ENCODE assay signal across 8 cellular contexts in genomic region chr19:11639245-11639601, GRCh38. TPM values are rescaled to one million over a fixed set of nuclear protein-coding genes. Genes with fewer than 3 reads are reported as not detected.
DNase-seq lines count a peak whose midpoint lies in the region; ATAC-seq and TF ChIP-seq lines count a peak whose summit lies in the region.

No MANE protein-coding gene starts in this region.

- peaks cover 8% of the 10 kb centered on the region for H3K4me1 ChIP-seq in CD8-positive, alpha-beta T cell (ENCODE audit: insufficient read depth, low read length)
- H3K4me1 ChIP-seq in HUES6 (ENCODE audit: control insufficient read depth, insufficient read depth, low read length) = no peaks in the 10 kb centered on the region
- peaks cover 0 to 9% of the 10 kb centered on the region in 2 donors for H3K4me1 ChIP-seq in duodenal mucosa (ENCODE audit: control insufficient read depth in 1 of 2, insufficient read depth in 2 of 2, low read length in 2 of 2)

- H3K9ac ChIP-seq in HUES6 (ENCODE audit: low read length) = no peak overlapping the region
- no peak overlapping the region for H3K9ac ChIP-seq in duodenal mucosa (ENCODE audit: low read depth in 1 of 2, low read length in 2 of 2)

- TF ChIP-seq CTCF in CD8-positive, alpha-beta T cell (IDR thresholded peaks at IDR 0.05) = no peak
- TF ChIP-seq CTCF in neural crest cell (conservative IDR thresholded peaks at IDR 0.05) (no peak), lower leg skin (IDR thresholded peaks at IDR 0.05) (no peak)

- TF ChIP-seq POLR2A in lower leg skin (IDR thresholded peaks at IDR 0.05) = no peak

- no peak for DNase-seq in CD8-positive, alpha-beta T cell
- no peak for DNase-seq in neural crest cell (ENCODE audit: low read depth, low spot score)
- DNase-seq in DMS153 treated with DMSO at 0.1 percent for 48 hours (lab: John Stamatoyannopoulos, UW; ENCODE audit: unreplicated experiment) = no peak
- no peak for DNase-seq in lower leg skin (ENCODE audit: low spot score in 2 of 2)
- DNase-seq in NCI-H69 (lab: John Stamatoyannopoulos, UW) = no peak

- intact Hi-C loops in CD8-positive, alpha-beta T cell (cut with DNase I, micrococcal nuclease) = loop anchor here (1.0 to 5.0 kb wide), 2 partner anchors 42 to 753 kb away; partner anchors contain the start of gene ZNF627 (in 1 of the 2)
- intact Hi-C loops in lower leg skin (cut with DNase I; ENCODE audit: low total_unique reads) = no loop called here

- H3K9me3 ChIP-seq in CD8-positive, alpha-beta T cell (ENCODE audit: low read length) = no peaks in the 10 kb centered on the region
- H3K9me3 ChIP-seq in HUES6 (ENCODE audit: control insufficient read depth, insufficient read depth, low read depth, low read length) (peaks cover 6% of the 10 kb centered on the region; the same call in 1 of the 2 replicates), duodenal mucosa (ENCODE audit: control insufficient read depth in 1 of 2, low read length in 2 of 2) (no peaks in the 10 kb centered on the region)

- CTCF ChIA-PET in CD8-positive, alpha-beta T cell (lab: Charles Lee) = no interaction called here

- POLR2A ChIA-PET in CD8-positive, alpha-beta T cell (lab: Charles Lee) = no interaction called here

- H3K27me3 Mint-ChIP-seq in CD8-positive, alpha-beta T cell (ENCODE audit: low read depth) = peaks cover 15% of the 10 kb centered on the region
- H3K27me3 Mint-ChIP-seq in neural crest cell (ENCODE audit: low read depth) = no peaks in the 10 kb centered on the region

- no peak overlapping the region for H3K4me3 ChIP-seq in CD8-positive, alpha-beta T cell (ENCODE audit: low read depth, low read length)
- H3K4me3 ChIP-seq in HUES6 (ENCODE audit: low read depth, low read length) (peak overlapping the region; percentile 91), duodenal mucosa (ENCODE audit: low read depth in 1 of 2, low read length in 2 of 2) (peak overlapping the region; percentile 51 to 84), lower leg skin (ENCODE audit: low read depth, poor library complexity, severe bottlenecking) (no peak overlapping the region)

- no peak for ATAC-seq in CD8-positive, alpha-beta T cell
- no peak for ATAC-seq in HG03469 (IDR thresholded peaks at IDR 0.05; ENCODE audit: unreplicated experiment)

- H3K36me3 ChIP-seq in CD8-positive, alpha-beta T cell (ENCODE audit: insufficient read depth, low read length) = no peaks in the 10 kb centered on the region
- H3K36me3 ChIP-seq in HUES6 (ENCODE audit: control insufficient read depth, insufficient read depth, low read length) (no peaks in the 10 kb centered on the region), duodenal mucosa (ENCODE audit: control insufficient read depth in 1 of 2, insufficient read depth in 2 of 2, low read length in 2 of 2) (no peaks in the 10 kb centered on the region)

- 0 to 1% methylated on average over 7 of the region's 7 CpGs for WGBS in lower leg skin, 2 donors

- no peaks in the 10 kb centered on the region for H3K36me3 Mint-ChIP-seq in CD8-positive, alpha-beta T cell
- peaks cover 4% of the 10 kb centered on the region for H3K36me3 Mint-ChIP-seq in neural crest cell (ENCODE audit: low read depth)

- peaks cover 5% of the 10 kb centered on the region for H3K27me3 ChIP-seq in CD8-positive, alpha-beta T cell (ENCODE audit: insufficient read depth, low read length)
- H3K27me3 ChIP-seq in HUES6 (ENCODE audit: control insufficient read depth, insufficient read depth, low read length) (no peaks in the 10 kb centered on the region), duodenal mucosa (ENCODE audit: control insufficient read depth in 1 of 2, insufficient read depth in 2 of 2, low read length in 2 of 2) (no peaks in the 10 kb centered on the region)

- no peak overlapping the region for H3K27ac Mint-ChIP-seq in CD8-positive, alpha-beta T cell
- H3K27ac Mint-ChIP-seq in neural crest cell (ENCODE audit: unreplicated experiment) = no peak overlapping the region

- H3K9me3 Mint-ChIP-seq in CD8-positive, alpha-beta T cell = no peaks in the 10 kb centered on the region
- H3K9me3 Mint-ChIP-seq in neural crest cell = peaks cover 4% of the 10 kb centered on the region

- H3K27ac ChIP-seq in CD8-positive, alpha-beta T cell (ENCODE audit: low read depth, low read length) = no peak overlapping the region
- H3K27ac ChIP-seq in HUES6 (ENCODE audit: low read depth, low read length) = no peak overlapping the region
- no peak overlapping the region for H3K27ac ChIP-seq in duodenal mucosa (ENCODE audit: low read depth, low read length)

- peak overlapping the region; percentile 67 for H3K4me3 Mint-ChIP-seq in CD8-positive, alpha-beta T cell
- peak overlapping the region; percentile 99 for H3K4me3 Mint-ChIP-seq in neural crest cell

- H3K4me1 Mint-ChIP-seq in CD8-positive, alpha-beta T cell (ENCODE audit: low read depth) = peaks cover 5% of the 10 kb centered on the region
- H3K4me1 Mint-ChIP-seq in neural crest cell = peaks cover 12% of the 10 kb centered on the region

RNA-seq across cellular contexts. Expression of gene ZNF627, which starts 41.9 kb away (rescaled TPM):
- total RNA-seq in CD8-positive, alpha-beta T cell = 10 to 100 TPM; 10.7 to 11.0 TPM
- total RNA-seq in neural crest cell (22.2 and 26.9 TPM in 2 replicates), lower leg skin (10 to 100 TPM in 3 of 4 donors, 1 to 10 TPM in 1; 8.6 to 12.1 (median 11.2) TPM)

Comparison
In these comparisons a context has a peak if more than half of its experiments do, and no peak if none do; other contexts are left out.
1. H3K4me3 ChIP-seq: peak in HUES6 (single experiment) and duodenal mucosa (2 of 2); none in CD8-positive, alpha-beta T cell (single experiment) and lower leg skin (single experiment).